In the genomic region with DNA sequence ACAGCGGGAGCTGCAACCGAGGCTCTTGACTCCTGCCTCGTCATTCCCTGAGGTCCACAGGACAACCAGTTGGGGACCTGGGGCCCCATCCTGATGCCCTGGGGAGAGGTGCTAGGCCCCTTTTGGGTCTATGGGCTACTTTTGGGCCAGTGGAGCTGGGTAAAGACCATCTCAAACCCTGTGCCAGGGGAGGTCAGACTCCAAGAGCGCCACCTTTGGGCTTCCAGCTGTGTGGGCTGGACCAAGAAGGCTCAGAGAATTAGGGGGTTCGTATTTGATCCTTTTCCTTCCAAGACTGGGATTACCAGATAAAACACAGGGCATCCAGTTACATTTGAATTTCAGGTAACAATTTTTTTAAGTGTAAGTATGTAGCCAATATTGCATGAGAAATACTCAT, we compare ENCODE assay signal across 4 cellular contexts. TPM values are rescaled to one million over a fixed set of nuclear protein-coding genes. Genes with fewer than 3 reads are reported as not detected.
"Had no signal": no experiment of that assay in that cellular context is flagged by ENCODE, and none has a peak within 500 bp of the region (broad histone marks: within the 10 kb centered on the region; RNA-seq: fewer than 3 reads in every experiment).

No MANE protein-coding gene starts in this region.

RNA-seq across cellular contexts. Expression of a gene that starts 33.4 kb away (rescaled TPM):
- total RNA-seq: naive thymus-derived CD8-positive, alpha-beta T cell; progenitor cell of endocrine pancreas; renal cortical epithelial cell had no signal
- polyA plus RNA-seq: immature natural killer cell; naive thymus-derived CD8-positive, alpha-beta T cell had no signal
